1 cellular context compared by ENCODE assay signal in genomic region chr18:30568333-30568732, GRCh38.
A peak's percentile ranks its signal among the peaks of the same experiment; 100 is the strongest.
TF ChIP-seq lines count a peak whose summit lies in the region.

No MANE protein-coding gene starts in this region.

TF ChIP-seq in K562, 482 proteins besides CTCF, POLR2A, EP300 and RAD21 (continued from another document and continues in another):
- TF ChIP-seq, protein P1, sequence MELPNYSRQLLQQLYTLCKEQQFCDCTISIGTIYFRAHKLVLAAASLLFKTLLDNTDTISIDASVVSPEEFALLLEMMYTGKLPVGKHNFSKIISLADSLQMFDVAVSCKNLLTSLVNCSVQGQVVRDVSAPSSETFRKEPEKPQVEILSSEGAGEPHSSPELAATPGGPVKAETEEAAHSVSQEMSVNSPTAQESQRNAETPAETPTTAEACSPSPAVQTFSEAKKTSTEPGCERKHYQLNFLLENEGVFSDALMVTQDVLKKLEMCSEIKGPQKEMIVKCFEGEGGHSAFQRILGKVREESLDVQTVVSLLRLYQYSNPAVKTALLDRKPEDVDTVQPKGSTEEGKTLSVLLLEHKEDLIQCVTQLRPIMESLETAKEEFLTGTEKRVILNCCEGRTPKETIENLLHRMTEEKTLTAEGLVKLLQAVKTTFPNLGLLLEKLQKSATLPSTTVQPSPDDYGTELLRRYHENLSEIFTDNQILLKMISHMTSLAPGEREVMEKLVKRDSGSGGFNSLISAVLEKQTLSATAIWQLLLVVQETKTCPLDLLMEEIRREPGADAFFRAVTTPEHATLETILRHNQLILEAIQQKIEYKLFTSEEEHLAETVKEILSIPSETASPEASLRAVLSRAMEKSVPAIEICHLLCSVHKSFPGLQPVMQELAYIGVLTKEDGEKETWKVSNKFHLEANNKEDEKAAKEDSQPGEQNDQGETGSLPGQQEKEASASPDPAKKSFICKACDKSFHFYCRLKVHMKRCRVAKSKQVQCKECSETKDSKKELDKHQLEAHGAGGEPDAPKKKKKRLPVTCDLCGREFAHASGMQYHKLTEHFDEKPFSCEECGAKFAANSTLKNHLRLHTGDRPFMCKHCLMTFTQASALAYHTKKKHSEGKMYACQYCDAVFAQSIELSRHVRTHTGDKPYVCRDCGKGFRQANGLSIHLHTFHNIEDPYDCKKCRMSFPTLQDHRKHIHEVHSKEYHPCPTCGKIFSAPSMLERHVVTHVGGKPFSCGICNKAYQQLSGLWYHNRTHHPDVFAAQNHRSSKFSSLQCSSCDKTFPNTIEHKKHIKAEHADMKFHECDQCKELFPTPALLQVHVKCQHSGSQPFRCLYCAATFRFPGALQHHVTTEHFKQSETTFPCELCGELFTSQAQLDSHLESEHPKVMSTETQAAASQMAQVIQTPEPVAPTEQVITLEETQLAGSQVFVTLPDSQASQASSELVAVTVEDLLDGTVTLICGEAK (IDR thresholded peaks at IDR 0.05): no peak
- TF ChIP-seq, protein P1 (CRISPR knock-in tag; IDR thresholded peaks at IDR 0.05): no peak
- TF ChIP-seq ARID3A (IDR thresholded peaks at IDR 0.05; ENCODE audit: borderline replicate concordance, low read depth, low read length) (no peak; the same call in 1 of the 2 replicates), HMG20A (CRISPR knock-in tag; conservative IDR thresholded peaks at IDR 0.05) (no peak), E2F6 (IDR thresholded peaks at IDR 0.05; ENCODE audit: borderline replicate concordance in 1 of 2, extremely low read depth in 1 of 2, insufficient read depth in 1 of 2, insufficient read length in 1 of 2, low read depth in 1 of 2, low read length in 1 of 2, poor library complexity in 1 of 2, severe bottlenecking in 1 of 2) (no peak), ZNF551 (CRISPR knock-in tag; IDR thresholded peaks at IDR 0.05) (no peak), ETV5 (CRISPR knock-in tag; IDR thresholded peaks at IDR 0.05; ENCODE audit: low read depth) (no peak), ZNF175 (CRISPR knock-in tag; IDR thresholded peaks at IDR 0.05; ENCODE audit: low read depth) (no peak), ILF3 (IDR thresholded peaks at IDR 0.05; ENCODE audit: borderline replicate concordance) (no peak), BCL6 (CRISPR knock-in tag; IDR thresholded peaks at IDR 0.05) (no peak), TRIM28 (IDR thresholded peaks at IDR 0.05) (no peak), KAT7 (CRISPR knock-in tag; IDR thresholded peaks at IDR 0.05; ENCODE audit: borderline replicate concordance) (no peak), TCF3 (CRISPR knock-in tag; IDR thresholded peaks at IDR 0.05) (peak; percentile 42; the same call in 1 of the 2 replicates), ATF1 (CRISPR knock-in tag; IDR thresholded peaks at IDR 0.05) (no peak), ATF1 (tag; IDR thresholded peaks at IDR 0.05) (peak; percentile 32; the same call in 1 of the 2 replicates), HCFC1 (IDR thresholded peaks at IDR 0.05; ENCODE audit: low read depth, low read length) (no peak), CEBPG (CRISPR knock-in tag; IDR thresholded peaks at IDR 0.05) (no peak), CEBPG (tag; conservative IDR thresholded peaks at IDR 0.05 in 1 of 2, IDR thresholded peaks at IDR 0.05 in 1 of 2) (no peak), ZNF318 (IDR thresholded peaks at IDR 0.05; ENCODE audit: borderline replicate concordance in 1 of 2, low read depth in 1 of 2) (no peak), YBX1 (IDR thresholded peaks at IDR 0.05) (no peak), NUFIP1 (IDR thresholded peaks at IDR 0.05; ENCODE audit: partially characterized antibody) (no peak), RFX7 (CRISPR knock-in tag; IDR thresholded peaks at IDR 0.05) (no peak), RBFOX2 (IDR thresholded peaks at IDR 0.05; ENCODE audit: low read depth, low read length) (no peak), TCF15 (CRISPR knock-in tag; IDR thresholded peaks at IDR 0.05) (no peak), TAF15 (IDR thresholded peaks at IDR 0.05; ENCODE audit: low read depth, low read length) (no peak), RUNX1 (IDR thresholded peaks at IDR 0.05; ENCODE audit: low read depth) (no peak), MTA2 (IDR thresholded peaks at IDR 0.05; ENCODE audit: low read depth) (no peak), PRPF4 (IDR thresholded peaks at IDR 0.05; ENCODE audit: insufficient read depth, low read depth, low read length, poor library complexity, severe bottlenecking) (no peak), ZNF830 (CRISPR knock-in tag; IDR thresholded peaks at IDR 0.05) (no peak), KHSRP (IDR thresholded peaks at IDR 0.05) (no peak), MBD2 (IDR thresholded peaks at IDR 0.05; ENCODE audit: borderline replicate concordance, low read depth) (no peak)
- TF ChIP-seq, protein P2, sequence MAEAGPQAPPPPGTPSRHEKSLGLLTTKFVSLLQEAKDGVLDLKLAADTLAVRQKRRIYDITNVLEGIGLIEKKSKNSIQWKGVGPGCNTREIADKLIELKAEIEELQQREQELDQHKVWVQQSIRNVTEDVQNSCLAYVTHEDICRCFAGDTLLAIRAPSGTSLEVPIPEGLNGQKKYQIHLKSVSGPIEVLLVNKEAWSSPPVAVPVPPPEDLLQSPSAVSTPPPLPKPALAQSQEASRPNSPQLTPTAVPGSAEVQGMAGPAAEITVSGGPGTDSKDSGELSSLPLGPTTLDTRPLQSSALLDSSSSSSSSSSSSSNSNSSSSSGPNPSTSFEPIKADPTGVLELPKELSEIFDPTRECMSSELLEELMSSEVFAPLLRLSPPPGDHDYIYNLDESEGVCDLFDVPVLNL (CRISPR knock-in tag; IDR thresholded peaks at IDR 0.05; ENCODE audit: low read depth): no peak
- TF ChIP-seq, protein P3, sequence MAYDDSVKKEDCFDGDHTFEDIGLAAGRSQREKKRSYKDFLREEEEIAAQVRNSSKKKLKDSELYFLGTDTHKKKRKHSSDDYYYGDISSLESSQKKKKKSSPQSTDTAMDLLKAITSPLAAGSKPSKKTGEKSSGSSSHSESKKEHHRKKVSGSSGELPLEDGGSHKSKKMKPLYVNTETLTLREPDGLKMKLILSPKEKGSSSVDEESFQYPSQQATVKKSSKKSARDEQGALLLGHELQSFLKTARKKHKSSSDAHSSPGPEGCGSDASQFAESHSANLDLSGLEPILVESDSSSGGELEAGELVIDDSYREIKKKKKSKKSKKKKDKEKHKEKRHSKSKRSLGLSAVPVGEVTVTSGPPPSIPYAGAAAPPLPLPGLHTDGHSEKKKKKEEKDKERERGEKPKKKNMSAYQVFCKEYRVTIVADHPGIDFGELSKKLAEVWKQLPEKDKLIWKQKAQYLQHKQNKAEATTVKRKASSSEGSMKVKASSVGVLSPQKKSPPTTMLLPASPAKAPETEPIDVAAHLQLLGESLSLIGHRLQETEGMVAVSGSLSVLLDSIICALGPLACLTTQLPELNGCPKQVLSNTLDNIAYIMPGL (CRISPR knock-in tag; IDR thresholded peaks at IDR 0.05): no peak
